Comparison of ENCODE assay signal across 11 cellular contexts in genomic region chr7:10122573-10123100, GRCh38.
A peak's percentile ranks its signal among the peaks of the same experiment; 100 is the strongest.
DNase-seq lines count a peak whose midpoint lies in the region; TF ChIP-seq lines count a peak whose summit lies in the region.
"Had no signal": no experiment of that assay in that cellular context is flagged by ENCODE, and none has a peak within 500 bp of the region (broad histone marks: within the 10 kb centered on the region; RNA-seq: fewer than 3 reads in every experiment).

No MANE protein-coding gene starts in this region.

- no peak overlapping the region for H3K56ac ChIP-seq in H9 (ENCODE audit: insufficient read length, low read depth, low read length)

- H3K36me3 Mint-ChIP-seq in H9 (ENCODE audit: insufficient read depth in 1 of 3, low read depth in 3 of 3) (no peaks in the 10 kb centered on the region), MCF 10A (ENCODE audit: insufficient read depth, unreplicated experiment) (no peaks in the 10 kb centered on the region)
- H3K36me3 Mint-ChIP-seq: activated naive CD8-positive, alpha-beta T cell treated with anti-CD3 and anti-CD28 coated beads, Interleukin-2, amount 10 ng/mL, durations not matched to agents 7 days and 5 days had no signal

- no peak overlapping the region for H2BK15ac ChIP-seq in H9 (ENCODE audit: low read depth, low read length)

- no peak overlapping the region for H2BK5ac ChIP-seq in H9 (ENCODE audit: insufficient read length, low read length)

- H4K8ac ChIP-seq in H9 (replicated peaks; ENCODE audit: insufficient read length, low read depth, low read length): no peak overlapping the region

- no peak overlapping the region for H3K18ac ChIP-seq in H9 (ENCODE audit: insufficient read length, low read depth, low read length)

- H3K23ac ChIP-seq in H9 (ENCODE audit: insufficient read length, low read depth, low read length): no peak overlapping the region

- no peaks in the 10 kb centered on the region for H3K36me3 ChIP-seq in neuron (ENCODE audit: insufficient read depth, low read length)

- TF ChIP-seq CTCF in H9 (conservative IDR thresholded peaks at IDR 0.05): no peak
- TF ChIP-seq CTCF in MCF 10A (IDR thresholded peaks at IDR 0.05; ENCODE audit: unreplicated experiment): no peak

- no peak overlapping the region for H3K27ac ChIP-seq in H9 (ENCODE audit: insufficient read length, low read depth, low read length)

- no peak for DNase-seq in H9
- DNase-seq in NCI-H82 (lab: John Stamatoyannopoulos, UW): peak; percentile 89
- DNase-seq in foreskin melanocyte: peak; percentile 95
- DNase-seq in MCF 10A (ENCODE audit: unreplicated experiment): no peak
- no peak for DNase-seq in GDM1 (lab: John Stamatoyannopoulos, UW)
- DNase-seq in stimulated activated CD4-positive, alpha-beta T cell treated with anti-CD3 and anti-CD28 coated beads, Interleukin-4, amount 100 ng/mL, for 24 hours: no peak
- no peak for DNase-seq in NOMO-1 treated with DMSO at 0.1 percent for 48 hours (lab: John Stamatoyannopoulos, UW; ENCODE audit: unreplicated experiment)
- DNase-seq: activated CD4-positive, CD25-positive, alpha-beta regulatory T cell treated with anti-CD3 and anti-CD28 coated beads, Interleukin-2, amount 50 U/mL, for 72 hours; activated naive CD8-positive, alpha-beta T cell treated with anti-CD3 and anti-CD28 coated beads, Interleukin-2, amount 10 ng/mL, durations not matched to agents 7 days and 5 days had no signal

- no peak overlapping the region for H2BK120ac ChIP-seq in H9 (ENCODE audit: low read depth, low read length, poor library complexity, severe bottlenecking)

- no peak overlapping the region for H2BK12ac ChIP-seq in H9 (ENCODE audit: insufficient read length, low read depth, low read length)

- H3K4me3 Mint-ChIP-seq in H9 (no peak overlapping the region), MCF 10A (ENCODE audit: unreplicated experiment) (no peak overlapping the region)
- H3K4me3 Mint-ChIP-seq: activated naive CD8-positive, alpha-beta T cell treated with anti-CD3 and anti-CD28 coated beads, Interleukin-2, amount 10 ng/mL, durations not matched to agents 7 days and 5 days; stimulated activated naive CD8-positive, alpha-beta T cell treated with anti-CD3 and anti-CD28 coated beads, Interleukin-15, Interleukin-2, amounts not matched to agents 100 ng/mL and 50 ng/mL, for 24 hours had no signal

- H3K9ac ChIP-seq in H9 (ENCODE audit: extremely low read depth, insufficient read length, low read length): no peak overlapping the region

- H3K79me1 ChIP-seq in H9 (ENCODE audit: insufficient read depth, low read depth, low read length, poor library complexity, severe bottlenecking): no peaks in the 10 kb centered on the region

- H2BK20ac ChIP-seq in H9 (ENCODE audit: low read depth, low read length, poor library complexity, severe bottlenecking): no peak overlapping the region

- no peaks in the 10 kb centered on the region for H3K23me2 ChIP-seq in H9 (ENCODE audit: insufficient read length, low read depth, low read length, poor library complexity, severe bottlenecking)

- BruUV-seq in MCF 10A (replicated peaks; lab: Mats Ljungman, UMichigan): no TSS peak

- CTCF ChIA-PET in MCF 10A (lab: Yijun Ruan, JAX): no interaction called here

- no peaks in the 10 kb centered on the region for H3K27me3 Mint-ChIP-seq in H9 (ENCODE audit: low read depth)
- H3K27me3 Mint-ChIP-seq in MCF 10A (ENCODE audit: insufficient read depth, unreplicated experiment): peaks cover 83% of the 10 kb centered on the region
- H3K27me3 Mint-ChIP-seq: activated naive CD8-positive, alpha-beta T cell treated with anti-CD3 and anti-CD28 coated beads, Interleukin-2, amount 10 ng/mL, durations not matched to agents 7 days and 5 days; stimulated activated naive CD8-positive, alpha-beta T cell treated with anti-CD3 and anti-CD28 coated beads, Interleukin-15, Interleukin-2, amounts not matched to agents 100 ng/mL and 50 ng/mL, for 24 hours had no signal

- H3K9me3 Mint-ChIP-seq in H9 (no peaks in the 10 kb centered on the region), MCF 10A (ENCODE audit: unreplicated experiment) (no peaks in the 10 kb centered on the region)
- H3K9me3 Mint-ChIP-seq: activated naive CD8-positive, alpha-beta T cell treated with anti-CD3 and anti-CD28 coated beads, Interleukin-2, amount 10 ng/mL, durations not matched to agents 7 days and 5 days; stimulated activated naive CD8-positive, alpha-beta T cell treated with anti-CD3 and anti-CD28 coated beads, Interleukin-15, Interleukin-2, amounts not matched to agents 100 ng/mL and 50 ng/mL, for 24 hours had no signal

- H3K27ac Mint-ChIP-seq in H9 (peak overlapping the region in 2 of 3 experiments; percentile 12 to 79; a peak in 3 of 7 replicates), MCF 10A (ENCODE audit: low read depth, unreplicated experiment) (no peak overlapping the region)
- H3K27ac Mint-ChIP-seq: activated naive CD8-positive, alpha-beta T cell treated with anti-CD3 and anti-CD28 coated beads, Interleukin-2, amount 10 ng/mL, durations not matched to agents 7 days and 5 days; stimulated activated naive CD8-positive, alpha-beta T cell treated with anti-CD3 and anti-CD28 coated beads, Interleukin-15, Interleukin-2, amounts not matched to agents 100 ng/mL and 50 ng/mL, for 24 hours had no signal

- H3K27me3 ChIP-seq in H9 (ENCODE audit: insufficient read depth, low read length) (no peaks in the 10 kb centered on the region), neuron (ENCODE audit: insufficient read depth, low read length) (no peaks in the 10 kb centered on the region)

- H2AFZ ChIP-seq in H9 (ENCODE audit: low read length) (no peak overlapping the region), neuron (ENCODE audit: low read depth, low read length) (peak overlapping the region; percentile 42)

- H3K4me1 Mint-ChIP-seq in H9: peaks cover 21 to 25% of the 10 kb centered on the region in 2 experiments
- H3K4me1 Mint-ChIP-seq in MCF 10A (ENCODE audit: insufficient read depth, unreplicated experiment): no peaks in the 10 kb centered on the region
- H3K4me1 Mint-ChIP-seq: activated naive CD8-positive, alpha-beta T cell treated with anti-CD3 and anti-CD28 coated beads, Interleukin-2, amount 10 ng/mL, durations not matched to agents 7 days and 5 days had no signal

- no peaks in the 10 kb centered on the region for H3K79me2 ChIP-seq in H9 (ENCODE audit: insufficient read depth, low read length)

- H4K5ac ChIP-seq in H9 (ENCODE audit: insufficient read length, low read depth, low read length): no peak overlapping the region

- H3K4me2 ChIP-seq in H9 (ENCODE audit: insufficient read depth, insufficient read length, low read length): no peak overlapping the region

- no peaks in the 10 kb centered on the region for H3K9me3 ChIP-seq in H9 (ENCODE audit: control insufficient read depth, low read depth, low read length)
- H3K9me3 ChIP-seq in neuron (ENCODE audit: low read length): no peaks in the 10 kb centered on the region

- no peak overlapping the region for H4K91ac ChIP-seq in H9 (ENCODE audit: insufficient read length, low read depth, low read length)

- H3K4me1 ChIP-seq in H9 (ENCODE audit: insufficient read depth, low read length) (peaks cover 3% of the 10 kb centered on the region; the same call in 1 of the 2 replicates), neuron (ENCODE audit: insufficient read depth, low read length) (peaks cover 22% of the 10 kb centered on the region)

- no peak overlapping the region for H3T11ph ChIP-seq in H9 (ENCODE audit: low read length)

- intact Hi-C loops in MCF 10A (cut with micrococcal nuclease): no loop called here

- no peaks in the 10 kb centered on the region for H4K20me1 ChIP-seq in H9 (ENCODE audit: control insufficient read depth, insufficient read depth, insufficient read length)

- POLR2A ChIA-PET in MCF 10A (lab: Yijun Ruan, JAX): no interaction called here

- no peak overlapping the region for H2AK5ac ChIP-seq in H9 (ENCODE audit: insufficient read length, low read length)

- no peak overlapping the region for H3K14ac ChIP-seq in H9 (ENCODE audit: insufficient read depth, low read length)

- peak overlapping the region; percentile 43 for H3K4me3 ChIP-seq in neuron (ENCODE audit: low read length)

- no CpG with 5 or more reads among the region's 4 CpGs for WGBS in H9 (ENCODE audit: extremely low coverage, insufficient read length, low lambda C conversion rate)

- H3K4ac ChIP-seq in H9 (ENCODE audit: low read depth, low read length): no peak overlapping the region

Comparison
In these comparisons a context has a peak if more than half of its experiments do, and no peak if none do; other contexts are left out.
1. DNase-seq: peak in NCI-H82 (single experiment) and foreskin melanocyte (single experiment); none in H9 (single experiment), MCF 10A (single experiment), GDM1 (single experiment), stimulated activated CD4-positive, alpha-beta T cell treated with anti-CD3 and anti-CD28 coated beads, Interleukin-4, amount 100 ng/mL, for 24 hours (single experiment) and NOMO-1 treated with DMSO at 0.1 percent for 48 hours (single experiment).